Comparison of ENCODE assay signal across 16 cellular contexts in the genomic region with DNA sequence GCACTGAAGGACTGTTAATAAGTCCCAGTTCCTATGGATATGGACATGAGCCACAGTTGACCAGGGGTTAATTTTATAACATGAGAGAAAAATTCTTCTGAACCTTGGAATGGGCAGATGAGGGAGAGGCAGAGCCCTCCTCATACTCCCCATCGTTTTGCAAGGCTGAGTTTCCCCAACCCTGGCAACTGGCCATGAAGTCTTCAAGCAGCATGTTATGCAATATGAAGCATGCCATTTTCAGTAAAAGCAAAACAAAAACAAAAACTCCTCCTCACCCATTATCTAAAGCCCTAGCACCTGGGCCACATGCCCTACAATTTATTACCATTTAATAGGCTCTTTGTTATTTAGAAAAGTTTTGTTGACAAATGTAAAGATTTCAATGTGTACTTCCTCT.
A peak's percentile ranks its signal among the peaks of the same experiment; 100 is the strongest.
DNase-seq lines count a peak whose midpoint lies in the region; ATAC-seq and TF ChIP-seq lines count a peak whose summit lies in the region.
"Had no signal": no experiment of that assay in that cellular context is flagged by ENCODE, and none has a peak within 500 bp of the region (broad histone marks: within the 10 kb centered on the region; RNA-seq: fewer than 3 reads in every experiment).

No MANE protein-coding gene starts in this region.

- 0 to 6% (median 0%) methylated on average over 1 of the region's 1 CpG for WGBS in adrenal gland, 4 donors
- WGBS in stomach, 5 donors = 0 to 15% (median 8%) methylated on average over 1 of the region's 1 CpG

- peaks cover 4% of the 10 kb centered on the region for H3K4me1 Mint-ChIP-seq in CD14-positive monocyte
- H3K4me1 Mint-ChIP-seq: activated CD4-positive, alpha-beta T cell treated with anti-CD3 and anti-CD28 coated beads for 36 hours; T-helper 17 cell had no signal

- intact Hi-C loops in adrenal gland (cut with DNase I) (no loop called here), stomach (cut with DNase I; ENCODE audit: low total_unique reads) (no loop called here), CD14-positive monocyte (cut with micrococcal nuclease) (no loop called here)

- no peaks in the 10 kb centered on the region for H3K4me1 ChIP-seq in adrenal gland (replicated peaks in 1 of 2)
- peaks cover 0 to 27% (median 0%) of the 10 kb centered on the region in 4 donors for H3K4me1 ChIP-seq in stomach

- TF ChIP-seq CTCF in adrenal gland (IDR thresholded peaks at IDR 0.05) (no peak), stomach (IDR thresholded peaks at IDR 0.05) (no peak), CD14-positive monocyte (IDR thresholded peaks at IDR 0.05) (no peak)

- no peak overlapping the region for H3K4me3 Mint-ChIP-seq in CD14-positive monocyte
- H3K4me3 Mint-ChIP-seq: activated CD4-positive, alpha-beta T cell treated with anti-CD3 and anti-CD28 coated beads for 36 hours; activated T-cell treated with anti-CD3 and anti-CD28 coated beads, Interleukin-2, amount 50 U/mL, for 72 hours; T-helper 17 cell had no signal

- TF ChIP-seq EP300 in stomach (IDR thresholded peaks at IDR 0.05) = no peak

- no peak overlapping the region for H3K27ac Mint-ChIP-seq in CD14-positive monocyte
- H3K27ac Mint-ChIP-seq: activated CD4-positive, alpha-beta T cell treated with anti-CD3 and anti-CD28 coated beads for 36 hours; activated T-cell treated with anti-CD3 and anti-CD28 coated beads, Interleukin-2, amount 50 U/mL, for 72 hours; T-helper 17 cell had no signal

- H3K27me3 ChIP-seq in adrenal gland = peaks cover 8% of the 10 kb centered on the region
- H3K27me3 ChIP-seq in stomach = peaks cover 0 to 7% (median 0%) of the 10 kb centered on the region in 3 donors

- no peak overlapping the region for H3K27ac ChIP-seq in adrenal gland
- no peak overlapping the region for H3K27ac ChIP-seq in stomach
- H3K27ac ChIP-seq: 22Rv1, skin epidermis had no signal

- H3K9me3 ChIP-seq in adrenal gland (replicated peaks in 1 of 3) (no peaks in the 10 kb centered on the region), stomach (no peaks in the 10 kb centered on the region)

- no peaks in the 10 kb centered on the region for H3K36me3 ChIP-seq in adrenal gland (replicated peaks in 1 of 2)
- H3K36me3 ChIP-seq in stomach = no peaks in the 10 kb centered on the region

- no peaks in the 10 kb centered on the region for H3K36me3 Mint-ChIP-seq in CD14-positive monocyte

- H3K4me3 ChIP-seq in adrenal gland (no peak overlapping the region), stomach (no peak overlapping the region)
- H3K4me3 ChIP-seq: skin epidermis had no signal

- peak; percentile 67 for DNase-seq in DMS 273 (lab: John Stamatoyannopoulos, UW; ENCODE audit: unreplicated experiment)
- no peak for DNase-seq in DMS 273 treated with DMSO at 0.1 percent for 48 hours (lab: John Stamatoyannopoulos, UW)
- peak; percentile 36 to 75 (median 63) for DNase-seq in adrenal gland
- peak; percentile 20 for DNase-seq in iris pigment epithelial cell (ENCODE audit: low read depth)
- DNase-seq in stomach = peak; percentile 37
- no peak for DNase-seq in CD14-positive monocyte (ENCODE audit: low spot score)
- DNase-seq in SHP77 treated with DMSO at 0.1 percent for 48 hours (lab: John Stamatoyannopoulos, UW) = no peak
- DNase-seq: activated CD4-positive, alpha-beta T cell treated with anti-CD3 and anti-CD28 coated beads for 36 hours; activated T-cell treated with anti-CD3 and anti-CD28 coated beads, Interleukin-2, amount 50 U/mL, for 72 hours; H7; MM.1S; T-helper 17 cell had no signal

- peaks cover 0 to 3% (median 0%) of the 10 kb centered on the region in 3 donors for H3K27me3 Mint-ChIP-seq in CD14-positive monocyte (ENCODE audit: low read depth in 3 of 3)
- H3K27me3 Mint-ChIP-seq: activated CD4-positive, alpha-beta T cell treated with anti-CD3 and anti-CD28 coated beads for 36 hours; T-helper 17 cell had no signal

- TF ChIP-seq POLR2A in adrenal gland (IDR thresholded peaks at IDR 0.05) (no peak), stomach (IDR thresholded peaks at IDR 0.05) (no peak)

- no peak for ATAC-seq in GM19023 (IDR thresholded peaks at IDR 0.05; ENCODE audit: unreplicated experiment)
- ATAC-seq: activated CD4-positive, alpha-beta T cell treated with anti-CD3 and anti-CD28 coated beads for 36 hours; activated T-cell treated with anti-CD3 and anti-CD28 coated beads, Interleukin-2, amount 50 U/mL, for 72 hours; Panc1; T-helper 17 cell had no signal

- peaks cover 0 to 2% (median 0%) of the 10 kb centered on the region in 7 donors for H3K9me3 Mint-ChIP-seq in CD14-positive monocyte
- H3K9me3 Mint-ChIP-seq: activated T-cell treated with anti-CD3 and anti-CD28 coated beads, Interleukin-2, amount 50 U/mL, for 72 hours had no signal

Comparison
In these comparisons a context has a peak if more than half of its experiments do, and no peak if none do; other contexts are left out.
1. DNase-seq: peak in DMS 273 (single experiment), adrenal gland (7 of 7), iris pigment epithelial cell (single experiment) and stomach (single experiment); none in DMS 273 treated with DMSO at 0.1 percent for 48 hours (single experiment), CD14-positive monocyte (single experiment) and SHP77 treated with DMSO at 0.1 percent for 48 hours (single experiment).